Comparison of ENCODE assay signal across 21 cellular contexts in the genomic region with DNA sequence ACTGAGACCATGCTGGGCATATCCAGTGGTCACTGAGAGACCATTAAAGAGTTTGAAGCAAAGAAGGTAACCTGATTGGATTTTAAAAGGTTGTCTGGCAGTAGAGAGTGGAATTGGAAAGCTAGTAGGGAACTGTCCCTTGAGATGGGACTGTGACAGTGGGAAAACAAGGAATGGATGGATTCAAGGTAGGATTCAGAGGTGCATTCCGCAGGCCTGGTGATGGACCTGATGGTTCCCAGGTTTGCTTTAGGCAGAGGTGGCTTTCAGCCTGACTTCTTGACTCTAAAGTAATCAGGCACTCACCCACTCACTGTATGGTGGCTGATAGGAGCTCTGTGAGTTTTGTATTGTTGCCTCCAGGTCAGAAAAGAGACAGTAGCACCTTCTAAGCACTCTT.
DNase-seq lines count a peak whose midpoint lies in the region; ATAC-seq and TF ChIP-seq lines count a peak whose summit lies in the region.
"Had no signal": no experiment of that assay in that cellular context is flagged by ENCODE, and none has a peak within 500 bp of the region (broad histone marks: within the 10 kb centered on the region; RNA-seq: fewer than 3 reads in every experiment).

No MANE protein-coding gene starts in this region.

- no peak overlapping the region for H2AFZ ChIP-seq in fibroblast of lung (ENCODE audit: low read length)

- H3K27ac ChIP-seq in right atrium auricular region, result peak overlapping the region; percentile 65 to 66
- peak overlapping the region; percentile 90 for H3K27ac ChIP-seq in fibroblast of lung (ENCODE audit: insufficient read depth, low read length)

- no peak overlapping the region for H3K4me3 Mint-ChIP-seq in activated T-cell treated with anti-CD3 and anti-CD28 coated beads, Interleukin-2, amount 50 U/mL, for 72 hours
- H3K4me3 Mint-ChIP-seq: activated CD4-positive, alpha-beta memory T cell treated with anti-CD3 and anti-CD28 coated beads, Interleukin-2, amount 10 ng/mL, durations not matched to agents 7 days and 5 days; activated naive CD8-positive, alpha-beta T cell treated with anti-CD3 and anti-CD28 coated beads, Interleukin-2, amount 10 ng/mL, durations not matched to agents 7 days and 5 days; CD8-positive, alpha-beta memory T cell; endodermal cell; nephron progenitor cell had no signal

- H3K9ac ChIP-seq in fibroblast of lung (ENCODE audit: insufficient read depth, low read length) (no peak overlapping the region), skeletal muscle satellite cell (ENCODE audit: low read depth, low read length) (peak overlapping the region; percentile 77)

- H3K27me3 ChIP-seq in right atrium auricular region (no peaks in the 10 kb centered on the region), fibroblast of lung (ENCODE audit: control insufficient read depth, insufficient read depth, low read length) (no peaks in the 10 kb centered on the region), skeletal muscle satellite cell (ENCODE audit: control insufficient read depth, insufficient read depth, low read length) (no peaks in the 10 kb centered on the region)
- H3K27me3 ChIP-seq: upper lobe of right lung had no signal

- H3K79me2 ChIP-seq in fibroblast of lung (ENCODE audit: control insufficient read depth, insufficient read depth, low read length), result no peaks in the 10 kb centered on the region

- DNase-seq in right atrium auricular region (ENCODE audit: low spot score) (no peak), Right ventricle myocardium superior (no peak), fibroblast of lung (ENCODE audit: low read depth in 2 of 2) (no peak), omental fat pad (ENCODE audit: low spot score) (no peak), UCSD-AML1 (lab: John Stamatoyannopoulos, UW; ENCODE audit: unreplicated experiment) (no peak), SK-N-DZ (ENCODE audit: low spot score) (no peak)
- no peak for DNase-seq in activated T-cell treated with anti-CD3 and anti-CD28 coated beads, Interleukin-2, amount 50 U/mL, for 72 hours
- DNase-seq: activated CD4-positive, alpha-beta memory T cell treated with anti-CD3 and anti-CD28 coated beads, Interleukin-2, amount 10 ng/mL, durations not matched to agents 7 days and 5 days; activated naive CD8-positive, alpha-beta T cell treated with anti-CD3 and anti-CD28 coated beads, Interleukin-2, amount 10 ng/mL, durations not matched to agents 7 days and 5 days; CD8-positive, alpha-beta memory T cell; cerebellar nuclear complex; endodermal cell; lower lobe of right lung; NCI-H187 treated with DMSO at 0.1 percent for 48 hours; NCI-H526; nephron progenitor cell; stimulated activated CD4-positive, alpha-beta T cell treated with anti-CD3 and anti-CD28 coated beads, Interleukin-4, amount 100 ng/mL, for 24 hours; stimulated activated CD8-positive, alpha-beta memory T cell treated with anti-CD3 and anti-CD28 coated beads, Interleukin-4, amount 100 ng/mL, for 48 hours; upper lobe of right lung had no signal

- H3K9me3 Mint-ChIP-seq in activated T-cell treated with anti-CD3 and anti-CD28 coated beads, Interleukin-2, amount 50 U/mL, for 72 hours, result no peaks in the 10 kb centered on the region
- H3K9me3 Mint-ChIP-seq: activated CD4-positive, alpha-beta memory T cell treated with anti-CD3 and anti-CD28 coated beads, Interleukin-2, amount 10 ng/mL, durations not matched to agents 7 days and 5 days; activated naive CD8-positive, alpha-beta T cell treated with anti-CD3 and anti-CD28 coated beads, Interleukin-2, amount 10 ng/mL, durations not matched to agents 7 days and 5 days; CD8-positive, alpha-beta memory T cell; endodermal cell; HFFc6; nephron progenitor cell had no signal

- no peak overlapping the region for H3K27ac Mint-ChIP-seq in activated T-cell treated with anti-CD3 and anti-CD28 coated beads, Interleukin-2, amount 50 U/mL, for 72 hours
- H3K27ac Mint-ChIP-seq: activated CD4-positive, alpha-beta memory T cell treated with anti-CD3 and anti-CD28 coated beads, Interleukin-2, amount 10 ng/mL, durations not matched to agents 7 days and 5 days; activated naive CD8-positive, alpha-beta T cell treated with anti-CD3 and anti-CD28 coated beads, Interleukin-2, amount 10 ng/mL, durations not matched to agents 7 days and 5 days; endodermal cell; HFFc6 had no signal

- no peaks in the 10 kb centered on the region for H3K4me1 Mint-ChIP-seq in activated T-cell treated with anti-CD3 and anti-CD28 coated beads, Interleukin-2, amount 50 U/mL, for 72 hours (ENCODE audit: low read depth)
- H3K4me1 Mint-ChIP-seq: endodermal cell had no signal

- H3K36me3 Mint-ChIP-seq in activated T-cell treated with anti-CD3 and anti-CD28 coated beads, Interleukin-2, amount 50 U/mL, for 72 hours (ENCODE audit: insufficient read depth in 2 of 2), result peaks cover under 1 to 4% of the 10 kb centered on the region in 2 donors

- H3K4me1 ChIP-seq in right atrium auricular region, result peaks cover 0 to 42% of the 10 kb centered on the region in 2 donors
- H3K4me1 ChIP-seq in fibroblast of lung (ENCODE audit: control insufficient read depth, extremely low read depth, insufficient read depth, low read length), result peaks cover 27% of the 10 kb centered on the region
- peaks cover 71% of the 10 kb centered on the region for H3K4me1 ChIP-seq in skeletal muscle satellite cell (ENCODE audit: control insufficient read depth, insufficient read depth, low read length)

- intact Hi-C loops in Right ventricle myocardium superior (cut with DNase I), result no loop called here

- no peaks in the 10 kb centered on the region for H3K36me3 ChIP-seq in right atrium auricular region
- peaks cover 2% of the 10 kb centered on the region for H3K36me3 ChIP-seq in fibroblast of lung (ENCODE audit: control insufficient read depth, insufficient read depth, low read length)
- peaks cover 33% of the 10 kb centered on the region for H3K36me3 ChIP-seq in skeletal muscle satellite cell (ENCODE audit: insufficient read depth, low read length)

- ATAC-seq in Right ventricle myocardium superior (ENCODE audit: poor library complexity) (no peak), omental fat pad (ENCODE audit: low FRiP score) (no peak)
- no peak for ATAC-seq in activated T-cell treated with anti-CD3 and anti-CD28 coated beads, Interleukin-2, amount 50 U/mL, for 72 hours (replicated peaks in 1 of 2)
- ATAC-seq: lower lobe of right lung had no signal

- H3K9me3 ChIP-seq in right atrium auricular region, result no peaks in the 10 kb centered on the region
- no peaks in the 10 kb centered on the region for H3K9me3 ChIP-seq in fibroblast of lung (ENCODE audit: control insufficient read depth, insufficient read depth, low read depth, low read length)
- no peaks in the 10 kb centered on the region for H3K9me3 ChIP-seq in skeletal muscle satellite cell (replicated peaks; ENCODE audit: low read length)
- H3K9me3 ChIP-seq: lower lobe of right lung, upper lobe of right lung had no signal

- H4K20me1 ChIP-seq in fibroblast of lung (ENCODE audit: control insufficient read depth, extremely low read depth, insufficient read depth, low read length), result no peaks in the 10 kb centered on the region

- no peaks in the 10 kb centered on the region for H3K27me3 Mint-ChIP-seq in activated T-cell treated with anti-CD3 and anti-CD28 coated beads, Interleukin-2, amount 50 U/mL, for 72 hours (ENCODE audit: low read depth)
- H3K27me3 Mint-ChIP-seq: activated CD4-positive, alpha-beta memory T cell treated with anti-CD3 and anti-CD28 coated beads, Interleukin-2, amount 10 ng/mL, durations not matched to agents 7 days and 5 days; activated naive CD8-positive, alpha-beta T cell treated with anti-CD3 and anti-CD28 coated beads, Interleukin-2, amount 10 ng/mL, durations not matched to agents 7 days and 5 days; CD8-positive, alpha-beta memory T cell had no signal

- no peak overlapping the region for H3K4me3 ChIP-seq in right atrium auricular region
- no peak overlapping the region for H3K4me3 ChIP-seq in fibroblast of lung (replicated peaks in 1 of 4; ENCODE audit: control extremely low read depth in 1 of 4, insufficient read depth in 1 of 4, low read depth in 3 of 4, low read length in 4 of 4)
- H3K4me3 ChIP-seq in skeletal muscle satellite cell (ENCODE audit: low read length), result peak overlapping the region; percentile 47
- H3K4me3 ChIP-seq: lower lobe of right lung, upper lobe of right lung had no signal

- H3K4me2 ChIP-seq in fibroblast of lung (ENCODE audit: extremely low read depth, insufficient read depth, low read length) (no peak overlapping the region), skeletal muscle satellite cell (ENCODE audit: low read length) (peak overlapping the region; percentile 79)

- TF ChIP-seq CTCF in right atrium auricular region (IDR thresholded peaks at IDR 0.05) (no peak), fibroblast of lung (conservative IDR thresholded peaks at IDR 0.05 in 1 of 2, IDR thresholded peaks at IDR 0.05 in 1 of 2; ENCODE audit: low read depth in 1 of 2, low read length in 2 of 2) (no peak), omental fat pad (IDR thresholded peaks at IDR 0.05) (no peak)
